Comparison of ENCODE assay signal across 9 cellular contexts in the genomic region with DNA sequence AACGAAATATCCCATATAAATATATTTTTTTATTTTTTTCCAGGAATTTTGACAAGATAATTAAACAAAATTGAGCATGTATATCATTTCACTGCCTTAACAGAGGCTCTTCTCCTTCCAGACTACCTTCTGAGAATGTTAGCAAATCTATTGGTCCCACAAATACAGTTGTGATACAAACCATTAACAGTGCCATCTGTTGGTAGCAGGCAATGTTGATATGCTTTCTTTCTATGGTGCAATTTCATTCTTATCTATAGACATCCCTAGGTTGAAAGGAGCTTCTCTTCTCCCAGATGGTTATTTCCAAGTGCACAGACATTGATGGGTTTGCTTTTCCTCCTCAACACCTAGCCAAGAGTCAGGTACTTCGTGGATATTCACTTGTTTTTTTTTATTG.
DNase-seq lines count a peak whose midpoint lies in the region; ATAC-seq and TF ChIP-seq lines count a peak whose summit lies in the region.
"Had no signal": no experiment of that assay in that cellular context is flagged by ENCODE, and none has a peak within 500 bp of the region (broad histone marks: within the 10 kb centered on the region; RNA-seq: fewer than 3 reads in every experiment).

No MANE protein-coding gene starts in this region.

- no peaks in the 10 kb centered on the region for H3K79me1 ChIP-seq in mesendoderm (ENCODE audit: low read length)

- H3K4me1 ChIP-seq in cardiac muscle cell (ENCODE audit: low read depth) (no peaks in the 10 kb centered on the region), mesendoderm (ENCODE audit: control insufficient read depth, low read depth, low read length) (no peaks in the 10 kb centered on the region)
- no peaks in the 10 kb centered on the region for H3K4me1 ChIP-seq in naive thymus-derived CD4-positive, alpha-beta T cell (ENCODE audit: control insufficient read depth in 2 of 2, insufficient read depth in 2 of 2, low read length in 2 of 2)

- H3K18ac ChIP-seq in mesendoderm (ENCODE audit: low read length), result no peak overlapping the region

- no peaks in the 10 kb centered on the region for H3K36me3 Mint-ChIP-seq in naive thymus-derived CD4-positive, alpha-beta T cell
- H3K36me3 Mint-ChIP-seq: activated naive CD4-positive, alpha-beta T cell treated with anti-CD3 and anti-CD28 coated beads, Interleukin-2, amount 50 U/mL, for 24 hours had no signal

- no peaks in the 10 kb centered on the region for H3K36me3 ChIP-seq in cardiac muscle cell
- no peaks in the 10 kb centered on the region for H3K36me3 ChIP-seq in mesendoderm (ENCODE audit: control insufficient read depth, insufficient read depth, low read length)
- no peaks in the 10 kb centered on the region for H3K36me3 ChIP-seq in naive thymus-derived CD4-positive, alpha-beta T cell (ENCODE audit: control insufficient read depth in 2 of 3, insufficient read depth in 3 of 3, low read length in 3 of 3)

- peak; percentile 50 for TF ChIP-seq CTCF in cardiac muscle cell (IDR thresholded peaks at IDR 0.05; ENCODE audit: low read depth, low read length)

- POLR2A ChIA-PET in naive thymus-derived CD4-positive, alpha-beta T cell (lab: Charles Lee), result no interaction called here

- H3K4ac ChIP-seq in mesendoderm (ENCODE audit: low read depth, low read length), result no peak overlapping the region

- ATAC-seq in Right ventricle myocardium inferior (no peak), HG03135 (IDR thresholded peaks at IDR 0.05; ENCODE audit: unreplicated experiment) (no peak), GM21528 (IDR thresholded peaks at IDR 0.05; ENCODE audit: low FRiP score, unreplicated experiment) (no peak)
- ATAC-seq in naive thymus-derived CD4-positive, alpha-beta T cell, result no peak

- DNase-seq in cardiac muscle cell (ENCODE audit: low read depth in 1 of 2, low spot score in 1 of 2) (peak; percentile 37 to 45), Right ventricle myocardium inferior (ENCODE audit: missing footprints) (no peak), HPDE6-E6E7 (ENCODE audit: extremely low spot score) (peak; percentile 7), SKM-1 (lab: John Stamatoyannopoulos, UW; ENCODE audit: unreplicated experiment) (peak; percentile 30), mesendoderm (peak; percentile 61)
- DNase-seq in naive thymus-derived CD4-positive, alpha-beta T cell, result no peak

- intact Hi-C loops in Right ventricle myocardium inferior (cut with DNase I), result no loop called here
- intact Hi-C loops in naive thymus-derived CD4-positive, alpha-beta T cell (cut with micrococcal nuclease), result no loop called here

- no peak overlapping the region for H3K56ac ChIP-seq in mesendoderm (ENCODE audit: low read length)

- H3K4me3 ChIP-seq in cardiac muscle cell, result no peak overlapping the region
- H3K4me3 ChIP-seq in mesendoderm (ENCODE audit: low read length), result no peak overlapping the region
- no peak overlapping the region for H3K4me3 ChIP-seq in naive thymus-derived CD4-positive, alpha-beta T cell (ENCODE audit: low read length)

- CTCF ChIA-PET in naive thymus-derived CD4-positive, alpha-beta T cell (lab: Charles Lee), result no interaction called here

- H3K4me1 Mint-ChIP-seq in naive thymus-derived CD4-positive, alpha-beta T cell, result no peaks in the 10 kb centered on the region
- H3K4me1 Mint-ChIP-seq: activated naive CD4-positive, alpha-beta T cell treated with anti-CD3 and anti-CD28 coated beads, Interleukin-2, amount 50 U/mL, for 24 hours had no signal

- no peaks in the 10 kb centered on the region for H3K79me2 ChIP-seq in mesendoderm (ENCODE audit: control insufficient read depth, insufficient read depth, low read length)

- no peaks in the 10 kb centered on the region for H3K27me3 ChIP-seq in cardiac muscle cell
- no peaks in the 10 kb centered on the region for H3K27me3 ChIP-seq in mesendoderm (ENCODE audit: insufficient read depth, low read length, poor library complexity)
- H3K27me3 ChIP-seq in naive thymus-derived CD4-positive, alpha-beta T cell (ENCODE audit: control insufficient read depth in 2 of 2, insufficient read depth in 2 of 2, low read length in 2 of 2), result no peaks in the 10 kb centered on the region

- H3K27me3 Mint-ChIP-seq in naive thymus-derived CD4-positive, alpha-beta T cell, result no peaks in the 10 kb centered on the region
- H3K27me3 Mint-ChIP-seq: activated naive CD4-positive, alpha-beta T cell treated with anti-CD3 and anti-CD28 coated beads, Interleukin-2, amount 50 U/mL, for 24 hours had no signal

- H3K27ac Mint-ChIP-seq in naive thymus-derived CD4-positive, alpha-beta T cell, result no peak overlapping the region
- H3K27ac Mint-ChIP-seq: activated naive CD4-positive, alpha-beta T cell treated with anti-CD3 and anti-CD28 coated beads, Interleukin-2, amount 50 U/mL, for 24 hours had no signal

- H3K4me2 ChIP-seq in mesendoderm (ENCODE audit: low read length), result no peak overlapping the region

- H2BK5ac ChIP-seq in mesendoderm (ENCODE audit: low read length), result no peak overlapping the region

- no peak overlapping the region for H3K9ac ChIP-seq in mesendoderm (ENCODE audit: low read length)

- no CpG with 5 or more reads among the region's 2 CpGs for WGBS in mesendoderm (ENCODE audit: extremely low coverage, insufficient coverage, low lambda C conversion rate)

- H3K27ac ChIP-seq in cardiac muscle cell, result no peak overlapping the region
- H3K27ac ChIP-seq in mesendoderm (ENCODE audit: low read depth, low read length), result no peak overlapping the region
- no peak overlapping the region for H3K27ac ChIP-seq in naive thymus-derived CD4-positive, alpha-beta T cell (ENCODE audit: low read depth, low read length)

- H3K23ac ChIP-seq in mesendoderm (ENCODE audit: low read length), result no peak overlapping the region

- H4K8ac ChIP-seq in mesendoderm (ENCODE audit: low read depth, low read length), result no peak overlapping the region

- no peak overlapping the region for H4K5ac ChIP-seq in mesendoderm (ENCODE audit: low read length)

- H3K9me3 Mint-ChIP-seq in naive thymus-derived CD4-positive, alpha-beta T cell, result peaks cover 0 to 9% (median 0%) of the 10 kb centered on the region in 11 donors
- H3K9me3 Mint-ChIP-seq: activated naive CD4-positive, alpha-beta T cell treated with anti-CD3 and anti-CD28 coated beads, Interleukin-2, amount 50 U/mL, for 24 hours had no signal

- no peak overlapping the region for H3K4me3 Mint-ChIP-seq in naive thymus-derived CD4-positive, alpha-beta T cell
- H3K4me3 Mint-ChIP-seq: activated naive CD4-positive, alpha-beta T cell treated with anti-CD3 and anti-CD28 coated beads, Interleukin-2, amount 50 U/mL, for 24 hours had no signal

- no peak overlapping the region for H2BK120ac ChIP-seq in mesendoderm (ENCODE audit: low read depth, low read length)

- H3K9me3 ChIP-seq in cardiac muscle cell (ENCODE audit: low read depth), result no peaks in the 10 kb centered on the region
- H3K9me3 ChIP-seq in naive thymus-derived CD4-positive, alpha-beta T cell (ENCODE audit: control insufficient read depth in 2 of 3, low read length in 3 of 3), result no peaks in the 10 kb centered on the region

- H2AK5ac ChIP-seq in mesendoderm (ENCODE audit: low read length), result no peak overlapping the region

- H2BK15ac ChIP-seq in mesendoderm (replicated peaks; ENCODE audit: low read depth), result no peak overlapping the region

Comparison
In these comparisons a context has a peak if more than half of its experiments do, and no peak if none do; other contexts are left out.
1. DNase-seq: peak in cardiac muscle cell (2 of 2), HPDE6-E6E7 (single experiment), SKM-1 (single experiment) and mesendoderm (single experiment); none in Right ventricle myocardium inferior (single experiment) and naive thymus-derived CD4-positive, alpha-beta T cell (0 of 9).